ENCODE assay signal across 10 cellular contexts in the genomic region with DNA sequence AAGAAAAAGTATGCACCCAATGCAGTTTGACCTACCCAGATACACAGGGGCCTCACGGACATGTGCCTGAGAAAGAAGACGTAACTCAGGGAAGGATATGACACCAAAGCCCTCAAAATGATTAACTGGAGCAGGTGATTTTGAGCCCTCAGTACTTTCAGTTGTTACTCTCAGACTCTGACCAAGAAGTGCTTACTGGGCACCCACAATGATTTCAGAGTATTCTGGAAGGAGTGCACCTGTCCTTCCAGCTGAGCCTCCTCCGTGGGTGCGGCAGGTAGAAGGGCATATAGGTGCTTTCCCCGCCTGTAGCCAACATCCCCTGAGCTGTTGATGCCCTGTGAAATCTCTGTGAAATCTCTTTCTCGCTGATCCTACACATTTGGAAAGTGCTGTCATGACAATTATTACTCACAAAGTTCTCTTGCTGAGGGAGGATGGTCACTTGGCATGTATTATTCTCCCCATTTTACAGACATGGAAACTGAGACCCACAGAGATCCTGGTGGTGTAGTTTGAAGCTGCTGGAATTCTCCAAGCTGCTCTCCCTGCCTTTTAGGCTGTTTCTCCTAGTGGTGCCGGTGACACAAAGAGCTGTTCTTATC.
DNase-seq lines count a peak whose midpoint lies in the region; ATAC-seq and TF ChIP-seq lines count a peak whose summit lies in the region.
"Had no signal": no experiment of that assay in that cellular context is flagged by ENCODE, and none has a peak within 500 bp of the region (broad histone marks: within the 10 kb centered on the region; RNA-seq: fewer than 3 reads in every experiment).

No MANE protein-coding gene starts in this region.

- BruUV-seq in PC-3 (replicated peaks; lab: Mats Ljungman, UMichigan): no TSS peak

- CTCF ChIA-PET in PC-3 (lab: Charles Lee): no interaction called here

- no peaks in the 10 kb centered on the region for H3K36me3 Mint-ChIP-seq in neural progenitor cell

- H3K36me3 ChIP-seq in RWPE2 (ENCODE audit: low read depth): no peaks in the 10 kb centered on the region
- H3K36me3 ChIP-seq in neural progenitor cell: no peaks in the 10 kb centered on the region
- H3K36me3 ChIP-seq in PC-3 (ENCODE audit: low read depth, low read length): no peaks in the 10 kb centered on the region
- H3K36me3 ChIP-seq: uterus had no signal

- H3K79me2 ChIP-seq in neural progenitor cell (ENCODE audit: low read depth) (no peaks in the 10 kb centered on the region), PC-3 (ENCODE audit: low read length) (no peaks in the 10 kb centered on the region)

- H3K9me3 ChIP-seq in RWPE2 (ENCODE audit: severe bottlenecking) (no peaks in the 10 kb centered on the region), neural progenitor cell (ENCODE audit: low read depth) (no peaks in the 10 kb centered on the region), PC-3 (ENCODE audit: low read length) (no peaks in the 10 kb centered on the region)
- H3K9me3 ChIP-seq: uterus had no signal

- POLR2A ChIA-PET in PC-3 (lab: Charles Lee; ENCODE audit: unreplicated experiment): no interaction called here

- H3K27me3 ChIP-seq in RWPE2 (ENCODE audit: insufficient read depth, poor library complexity, severe bottlenecking) (no peaks in the 10 kb centered on the region), neural progenitor cell (peaks cover 10% of the 10 kb centered on the region), PC-3 (ENCODE audit: low read length) (peaks cover 28% of the 10 kb centered on the region; the same call in 1 of the 2 replicates)
- H3K27me3 ChIP-seq: uterus had no signal

- H3K9me3 Mint-ChIP-seq in neural progenitor cell: peaks cover 11% of the 10 kb centered on the region

- DNase-seq in RWPE2 (ENCODE audit: low spot score) (peak; percentile 34), neural progenitor cell (ENCODE audit: low spot score) (no peak), PC-3 (no peak), NCI-H187 treated with DMSO at 0.1 percent for 48 hours (lab: John Stamatoyannopoulos, UW) (no peak), SHP77 treated with DMSO at 0.1 percent for 48 hours (lab: John Stamatoyannopoulos, UW) (no peak), NCI-H146 treated with DMSO at 0.1 percent for 48 hours (lab: John Stamatoyannopoulos, UW; ENCODE audit: unreplicated experiment) (no peak)
- DNase-seq: uterus had no signal

- H3F3A ChIP-seq in neural progenitor cell (ENCODE audit: low read depth): peaks cover 5% of the 10 kb centered on the region
- H3F3A ChIP-seq in PC-3 (ENCODE audit: low read length, unreplicated experiment): no peaks in the 10 kb centered on the region

- H3K9ac ChIP-seq in neural progenitor cell (no peak overlapping the region), PC-3 (ENCODE audit: low read length) (no peak overlapping the region)

- intact Hi-C loops in PC-3 (cut with micrococcal nuclease): no loop called here

- H3K4me1 ChIP-seq in RWPE2 (ENCODE audit: insufficient read depth, poor library complexity, severe bottlenecking): peaks cover 39% of the 10 kb centered on the region
- peaks cover 6% of the 10 kb centered on the region for H3K4me1 ChIP-seq in neural progenitor cell
- H3K4me1 ChIP-seq in PC-3 (ENCODE audit: insufficient read depth, low read length): no peaks in the 10 kb centered on the region
- H3K4me1 ChIP-seq: uterus had no signal

- peaks cover 6% of the 10 kb centered on the region for H3K27me3 Mint-ChIP-seq in neural progenitor cell (ENCODE audit: insufficient read depth, low read depth)

- H2AFZ ChIP-seq in neural progenitor cell (replicated peaks) (no peak overlapping the region), PC-3 (ENCODE audit: low read length) (no peak overlapping the region)

- H3K27ac Mint-ChIP-seq in neural progenitor cell: peak overlapping the region; percentile 50

- no peak overlapping the region for H3K4me3 ChIP-seq in RWPE2 (ENCODE audit: severe bottlenecking)
- no peak overlapping the region for H3K4me3 ChIP-seq in neural progenitor cell
- no peak overlapping the region for H3K4me3 ChIP-seq in PC-3 (ENCODE audit: low read length)
- H3K4me3 ChIP-seq: uterus had no signal

- peak; percentile 74 for ATAC-seq in GM18858 (IDR thresholded peaks at IDR 0.05; ENCODE audit: unreplicated experiment)
- peak; percentile 74 for ATAC-seq in HG02610 (IDR thresholded peaks at IDR 0.05; ENCODE audit: unreplicated experiment)
- ATAC-seq in RWPE2 (ENCODE audit: low read depth): no peak
- ATAC-seq in PC-3: no peak
- ATAC-seq: Panc1 had no signal

- H3K4me1 Mint-ChIP-seq in neural progenitor cell: peaks cover 22% of the 10 kb centered on the region

- no peak overlapping the region for H3K4me3 Mint-ChIP-seq in neural progenitor cell

- H4K20me1 ChIP-seq in neural progenitor cell (ENCODE audit: low read depth): no peaks in the 10 kb centered on the region
- no peaks in the 10 kb centered on the region for H4K20me1 ChIP-seq in PC-3 (ENCODE audit: low read length)

- H3K4me2 ChIP-seq in neural progenitor cell (no peak overlapping the region), PC-3 (ENCODE audit: low read length) (no peak overlapping the region)

- no peak for TF ChIP-seq CTCF in RWPE2 (IDR thresholded peaks at IDR 0.05; ENCODE audit: poor library complexity, severe bottlenecking)
- no peak for TF ChIP-seq CTCF in neural progenitor cell (IDR thresholded peaks at IDR 0.05)
- TF ChIP-seq CTCF in PC-3 (conservative IDR thresholded peaks at IDR 0.05; ENCODE audit: low read depth, low read length): no peak

- H3K9me2 ChIP-seq in PC-3 (replicated peaks; ENCODE audit: low read length): no peaks in the 10 kb centered on the region

- H3K27ac ChIP-seq in RWPE2 (ENCODE audit: poor library complexity, severe bottlenecking) (no peak overlapping the region), neural progenitor cell (no peak overlapping the region), PC-3 (ENCODE audit: low read length) (no peak overlapping the region)
- H3K27ac ChIP-seq: uterus had no signal

Comparison
In these comparisons a context has a peak if more than half of its experiments do, and no peak if none do; other contexts are left out.
1. ATAC-seq: peak in GM18858 (single experiment) and HG02610 (single experiment); none in RWPE2 (single experiment) and PC-3 (single experiment).